Comparison of ENCODE assay signal across 8 cellular contexts in the genomic region with DNA sequence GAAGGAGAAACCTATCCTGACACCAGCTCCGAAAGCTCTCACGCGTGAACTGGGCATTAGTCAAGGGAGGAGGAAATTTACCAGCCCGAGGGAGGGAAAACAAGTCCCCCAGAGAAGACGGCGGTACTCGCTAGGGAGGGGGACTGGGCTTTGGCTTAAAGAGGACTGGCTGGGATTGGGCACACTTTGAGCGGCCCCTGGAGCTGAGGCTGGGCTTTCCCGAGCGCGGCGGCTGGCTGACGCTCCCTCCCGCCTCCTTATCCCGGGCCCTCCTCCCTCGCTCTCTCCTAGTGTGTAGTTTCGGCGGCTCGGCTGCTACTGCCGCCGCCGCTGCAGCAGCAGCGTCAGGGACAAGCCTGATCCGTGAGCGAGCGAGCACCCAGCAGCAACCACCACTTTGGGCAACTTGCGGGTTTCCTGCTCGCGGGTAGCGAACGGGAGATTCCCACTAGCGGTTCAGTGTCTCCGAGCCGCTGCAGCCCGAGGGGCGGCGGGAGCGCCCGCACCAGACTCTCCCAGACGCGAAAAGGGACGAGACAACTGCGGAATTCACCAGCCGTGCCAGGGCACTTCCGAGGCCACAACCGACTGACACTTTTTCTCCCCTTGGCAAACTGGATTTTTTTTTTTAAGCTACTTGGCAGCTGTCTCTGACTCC. TPM values are rescaled to one million over a fixed set of nuclear protein-coding genes. Genes with fewer than 3 reads are reported as not detected.
A peak's percentile ranks its signal among the peaks of the same experiment; 100 is the strongest.
DNase-seq lines count a peak whose midpoint lies in the region; ATAC-seq and TF ChIP-seq lines count a peak whose summit lies in the region.

No MANE protein-coding gene starts in this region.

- H3K27me3 Mint-ChIP-seq in activated naive CD4-positive, alpha-beta T cell treated with anti-CD3 and anti-CD28 coated beads, Interleukin-2, amount 50 U/mL, for 24 hours, result peaks cover 52% of the 10 kb centered on the region

- H3K4me3 ChIP-seq in colonic mucosa, result peak overlapping the region; percentile 32

- no peaks in the 10 kb centered on the region for H3K9me3 Mint-ChIP-seq in activated naive CD4-positive, alpha-beta T cell treated with anti-CD3 and anti-CD28 coated beads, Interleukin-2, amount 50 U/mL, for 24 hours

- intact Hi-C loops in colonic mucosa (cut with DNase I), result no loop called here

- H3K9me3 ChIP-seq in colonic mucosa, result no peaks in the 10 kb centered on the region

- no peak for TF ChIP-seq CTCF in colonic mucosa (IDR thresholded peaks at IDR 0.05)

- H3K27ac ChIP-seq in colonic mucosa, result peak overlapping the region; percentile 62
- peak overlapping the region; percentile 71 for H3K27ac ChIP-seq in layer of hippocampus (ENCODE audit: low read depth, low read length)

- H3K36me3 Mint-ChIP-seq in activated naive CD4-positive, alpha-beta T cell treated with anti-CD3 and anti-CD28 coated beads, Interleukin-2, amount 50 U/mL, for 24 hours, result no peaks in the 10 kb centered on the region

- H3K4me1 Mint-ChIP-seq in activated naive CD4-positive, alpha-beta T cell treated with anti-CD3 and anti-CD28 coated beads, Interleukin-2, amount 50 U/mL, for 24 hours, result peaks cover 46% of the 10 kb centered on the region

- H3K4me3 Mint-ChIP-seq in activated naive CD4-positive, alpha-beta T cell treated with anti-CD3 and anti-CD28 coated beads, Interleukin-2, amount 50 U/mL, for 24 hours, result peak overlapping the region; percentile 27

- peak overlapping the region in 1 of 2 donors; percentile 52 for H3K9ac ChIP-seq in colonic mucosa (ENCODE audit: low read depth in 2 of 2, low read length in 2 of 2)

- H3K36me3 ChIP-seq in colonic mucosa, result no peaks in the 10 kb centered on the region

- ATAC-seq in GM19035 (IDR thresholded peaks at IDR 0.05; ENCODE audit: unreplicated experiment), result no peak

- H3K27ac Mint-ChIP-seq in activated naive CD4-positive, alpha-beta T cell treated with anti-CD3 and anti-CD28 coated beads, Interleukin-2, amount 50 U/mL, for 24 hours, result no peak overlapping the region

- DNase-seq in activated naive CD4-positive, alpha-beta T cell treated with anti-CD3 and anti-CD28 coated beads, Interleukin-2, amount 50 U/mL, for 16 hours, result no peak
- DNase-seq in NCI-H526 treated with DMSO at 0.1 percent for 48 hours (lab: John Stamatoyannopoulos, UW), result peak; percentile 25
- DNase-seq in colonic mucosa, result peak; percentile 45
- peak; percentile 69 for DNase-seq in superior temporal gyrus (ENCODE audit: extremely low spot score)
- DNase-seq in NCI-H2171 treated with DMSO at 0.1 percent for 48 hours (lab: John Stamatoyannopoulos, UW), result no peak

- peaks cover 5% of the 10 kb centered on the region for H3K4me1 ChIP-seq in colonic mucosa

- H3K27me3 ChIP-seq in colonic mucosa (peaks cover 53% of the 10 kb centered on the region), layer of hippocampus (ENCODE audit: control insufficient read depth, insufficient read depth, low read length) (peaks cover 12% of the 10 kb centered on the region)

RNA-seq across cellular contexts. Expression of a gene that starts 0.7 kb away (rescaled TPM):
- 10 to 100 TPM in 1 of 2 donors, 1 to 10 TPM in 1; 4.7 to 18.0 TPM for total RNA-seq in colonic mucosa

Comparison
In these comparisons a context has a peak if more than half of its experiments do, and no peak if none do; other contexts are left out.
1. DNase-seq: peak in NCI-H526 treated with DMSO at 0.1 percent for 48 hours (single experiment), colonic mucosa (single experiment) and superior temporal gyrus (single experiment); none in activated naive CD4-positive, alpha-beta T cell treated with anti-CD3 and anti-CD28 coated beads, Interleukin-2, amount 50 U/mL, for 16 hours (single experiment) and NCI-H2171 treated with DMSO at 0.1 percent for 48 hours (single experiment).